ENCODE assay signal across 7 cellular contexts in genomic region chr6:33416386-33417126, GRCh38. TPM values are rescaled to one million over a fixed set of nuclear protein-coding genes. Genes with fewer than 3 reads are reported as not detected.
DNase-seq lines count a peak whose midpoint lies in the region; ATAC-seq and TF ChIP-seq lines count a peak whose summit lies in the region.

No MANE protein-coding gene starts in this region.

- peak overlapping the region; percentile 99 for H3K4me3 Mint-ChIP-seq in GM23338
- peak overlapping the region; percentile 98 for H3K4me3 Mint-ChIP-seq in stimulated activated memory B cell treated with anti-CD40 and anti-IgM and Interleukin-4, amounts not matched to agents 10 μg/mL and 1 μg/mL and 100 μg/mL, for 72 hours

- peak overlapping the region; percentile 96 for H3K27ac Mint-ChIP-seq in GM23338
- H3K27ac Mint-ChIP-seq in stimulated activated memory B cell treated with anti-CD40 and anti-IgM and Interleukin-4, amounts not matched to agents 10 μg/mL and 1 μg/mL and 100 μg/mL, for 72 hours = peak overlapping the region; percentile 98

- TF ChIP-seq CTCF in GM23338 (conservative IDR thresholded peaks at IDR 0.05; ENCODE audit: low read depth in 2 of 2) = no peak
- TF ChIP-seq CTCF in WI38 (IDR thresholded peaks at IDR 0.05; ENCODE audit: low read depth, low read length) = no peak
- no peak for TF ChIP-seq CTCF in gastroesophageal sphincter (IDR thresholded peaks at IDR 0.05)

- peaks cover 54% of the 10 kb centered on the region for H3K36me3 Mint-ChIP-seq in GM23338 (ENCODE audit: low read depth)
- peaks cover 34% of the 10 kb centered on the region for H3K36me3 Mint-ChIP-seq in stimulated activated memory B cell treated with anti-CD40 and anti-IgM and Interleukin-4, amounts not matched to agents 10 μg/mL and 1 μg/mL and 100 μg/mL, for 72 hours

- ATAC-seq in GM23338 = no peak
- no peak for ATAC-seq in gastroesophageal sphincter
- ATAC-seq in stimulated activated memory B cell treated with anti-CD40 and anti-IgM and Interleukin-4, amounts not matched to agents 10 μg/mL and 1 μg/mL and 100 μg/mL, for 72 hours = peak; percentile 1
- ATAC-seq in GM18867 (IDR thresholded peaks at IDR 0.05; ENCODE audit: unreplicated experiment) = no peak
- ATAC-seq in GM18502 (IDR thresholded peaks at IDR 0.05; ENCODE audit: poor library complexity, unreplicated experiment) = no peak

- H3K36me3 ChIP-seq in GM23338 (ENCODE audit: insufficient read depth) (peaks cover 14% of the 10 kb centered on the region; the same call in 1 of the 2 replicates), gastroesophageal sphincter (peaks cover 0 to 40% of the 10 kb centered on the region in 2 donors)

- H4K20me1 ChIP-seq in GM23338 (replicated peaks; ENCODE audit: insufficient read depth) = peaks cover 22% of the 10 kb centered on the region

- peaks cover 53% of the 10 kb centered on the region for H3K79me2 ChIP-seq in GM23338 (replicated peaks; ENCODE audit: insufficient read depth)

- H3K9me2 ChIP-seq in GM23338 (ENCODE audit: insufficient read depth) = no peaks in the 10 kb centered on the region

- no peak for TF ChIP-seq EP300 in gastroesophageal sphincter (IDR thresholded peaks at IDR 0.05)

- H3K4me1 ChIP-seq in GM23338 (ENCODE audit: insufficient read depth) = peaks cover 45% of the 10 kb centered on the region
- peaks cover 4 to 94% (median 33%) of the 10 kb centered on the region in 3 donors for H3K4me1 ChIP-seq in gastroesophageal sphincter

- TF ChIP-seq POLR2A in gastroesophageal sphincter (IDR thresholded peaks at IDR 0.05) = no peak

- DNase-seq in GM23338 (ENCODE audit: low spot score) (no peak), C1 segment of cervical spinal cord (lab: John Stamatoyannopoulos, UW) (no peak)

- H3K27me3 Mint-ChIP-seq in GM23338 (ENCODE audit: insufficient read depth, low read depth, poor library complexity) = peaks cover 30% of the 10 kb centered on the region
- H3K27me3 Mint-ChIP-seq in stimulated activated memory B cell treated with anti-CD40 and anti-IgM and Interleukin-4, amounts not matched to agents 10 μg/mL and 1 μg/mL and 100 μg/mL, for 72 hours = no peaks in the 10 kb centered on the region

- 37 to 44% methylated on average over 11 of the region's 12 CpGs for WGBS in gastroesophageal sphincter (ENCODE audit: low coverage in 1 of 2), 2 donors

- H3F3A ChIP-seq in GM23338 (replicated peaks; ENCODE audit: low read depth) = peaks cover 26% of the 10 kb centered on the region

- H3K4me3 ChIP-seq in GM23338 = peak overlapping the region; percentile 98
- H3K4me3 ChIP-seq in WI38 (ENCODE audit: low read depth, low read length) = peak overlapping the region; percentile 66
- H3K4me3 ChIP-seq in gastroesophageal sphincter = peak overlapping the region in 1 of 2 donors; percentile 63

- H3K9me3 ChIP-seq in gastroesophageal sphincter = no peaks in the 10 kb centered on the region

- no peaks in the 10 kb centered on the region for H3K9me3 Mint-ChIP-seq in GM23338
- no peaks in the 10 kb centered on the region for H3K9me3 Mint-ChIP-seq in stimulated activated memory B cell treated with anti-CD40 and anti-IgM and Interleukin-4, amounts not matched to agents 10 μg/mL and 1 μg/mL and 100 μg/mL, for 72 hours

- H3K27ac ChIP-seq in GM23338 (ENCODE audit: low read depth) (peak overlapping the region; percentile 91; the same call in 1 of the 2 replicates), gastroesophageal sphincter (peak overlapping the region in 3 of 4 donors; percentile 92 to 98 (median 94))

- H2AFZ ChIP-seq in GM23338 = no peak overlapping the region

- H3K27me3 ChIP-seq in GM23338 (ENCODE audit: insufficient read depth) (no peaks in the 10 kb centered on the region), gastroesophageal sphincter (no peaks in the 10 kb centered on the region)

- H3K4me2 ChIP-seq in GM23338 = peak overlapping the region; percentile 99

- H3K4me1 Mint-ChIP-seq in GM23338 = peaks cover 61% of the 10 kb centered on the region
- peaks cover 74% of the 10 kb centered on the region for H3K4me1 Mint-ChIP-seq in stimulated activated memory B cell treated with anti-CD40 and anti-IgM and Interleukin-4, amounts not matched to agents 10 μg/mL and 1 μg/mL and 100 μg/mL, for 72 hours

TF ChIP-seq in GM23338, 12 proteins besides CTCF, POLR2A, EP300 and RAD21 (continues in another document):
- TF ChIP-seq ZNF331 (CRISPR knock-in tag; IDR thresholded peaks at IDR 0.05; ENCODE audit: low read depth) = no peak
- TF ChIP-seq CREB1 (CRISPR knock-in tag; IDR thresholded peaks at IDR 0.05; ENCODE audit: low read depth) = no peak
- TF ChIP-seq REST (IDR thresholded peaks at IDR 0.05; ENCODE audit: unreplicated experiment) = no peak
- no peak for TF ChIP-seq STAT1 (IDR thresholded peaks at IDR 0.05; ENCODE audit: unreplicated experiment)
- no peak for TF ChIP-seq ZNF114 (CRISPR knock-in tag; IDR thresholded peaks at IDR 0.05)
- no peak for TF ChIP-seq ETS1 (IDR thresholded peaks at IDR 0.05)
- no peak for TF ChIP-seq NANOG (IDR thresholded peaks at IDR 0.05; ENCODE audit: borderline replicate concordance)
- TF ChIP-seq POLR2AphosphoS5 (IDR thresholded peaks at IDR 0.05; ENCODE audit: low read depth) = no peak

RNA-seq across cellular contexts. Expression of gene CUTA, which starts 1.4 kb away (rescaled TPM):
- total RNA-seq in GM23338 (2014; rRNA removed; shearing (Covaris generic)) = 193 and 207 TPM in 2 replicates
- 421 and 426 TPM in 2 replicates for polyA plus RNA-seq in GM23338 (2016; fragmentation: Nextera tagmentation; extraction: Ambion mirVana)
- total RNA-seq in gastroesophageal sphincter = 100 to 1,000 TPM in 3 of 4 donors, 10 to 100 TPM in 1; 90.2 to 144 (median 124) TPM

RNA-seq across cellular contexts. Expression of gene SYNGAP1, which starts 3.3 kb away (rescaled TPM):
- 36.9 and 45.0 TPM in 2 replicates for total RNA-seq in GM23338 (2014; rRNA removed; shearing (Covaris generic))
- 12.9 and 13.9 TPM in 2 replicates for polyA plus RNA-seq in GM23338 (2016; fragmentation: Nextera tagmentation; extraction: Ambion mirVana)
- 10 to 100 TPM in 3 of 4 donors, 1 to 10 TPM in 1; 9.1 to 15.9 (median 12.7) TPM for total RNA-seq in gastroesophageal sphincter

RNA-seq across cellular contexts. Expression of gene PHF1, which starts 5.7 kb away (rescaled TPM):
- total RNA-seq in GM23338 (2014; rRNA removed; shearing (Covaris generic)) = 33.2 and 46.7 TPM in 2 replicates
- polyA plus RNA-seq in GM23338 (2016; fragmentation: Nextera tagmentation; extraction: Ambion mirVana) = 29.4 and 31.4 TPM in 2 replicates
- total RNA-seq in gastroesophageal sphincter = 10 to 100 TPM; 73.0 to 91.0 (median 86.1) TPM

RNA-seq across cellular contexts. Expression of gene KIFC1, which starts 24.9 kb away (rescaled TPM):
- 61.7 and 64.4 TPM in 2 replicates for total RNA-seq in GM23338 (2014; rRNA removed; shearing (Covaris generic))
- 10.1 and 10.3 TPM in 2 replicates for polyA plus RNA-seq in GM23338 (2016; fragmentation: Nextera tagmentation; extraction: Ambion mirVana)
- total RNA-seq in gastroesophageal sphincter = under 1 TPM in 2 of 4 donors, not detected in 2; 0.67 to 0.79 TPM

RNA-seq across cellular contexts. Expression of gene ZBTB9, which starts 37.8 kb away (rescaled TPM):
- 17.9 and 25.2 TPM in 2 replicates for total RNA-seq in GM23338 (2014; rRNA removed; shearing (Covaris generic))
- polyA plus RNA-seq in GM23338 (2016; fragmentation: Nextera tagmentation; extraction: Ambion mirVana) = 13.5 and 13.6 TPM in 2 replicates
- 1 to 10 TPM; 2.2 to 4.0 (median 3.2) TPM for total RNA-seq in gastroesophageal sphincter
